In genomic region chr16:82043680-82044584, GRCh38 we compare ENCODE assay signal across 17 cellular contexts. TPM values are rescaled to one million over a fixed set of nuclear protein-coding genes. Genes with fewer than 3 reads are reported as not detected.
A peak's percentile ranks its signal among the peaks of the same experiment; 100 is the strongest.
DNase-seq lines count a peak whose midpoint lies in the region; ATAC-seq, FAIRE-seq and TF ChIP-seq lines count a peak whose summit lies in the region.
"Had no signal": no experiment of that assay in that cellular context is flagged by ENCODE, and none has a peak within 500 bp of the region (broad histone marks: within the 10 kb centered on the region; RNA-seq: fewer than 3 reads in every experiment).

No MANE protein-coding gene starts in this region.

- peak overlapping the region; percentile 44 for H3K27ac ChIP-seq in lower lobe of right lung
- H3K27ac ChIP-seq in aorta (ENCODE audit: low read depth in 1 of 2, low read length in 2 of 2): no peak overlapping the region
- H3K27ac ChIP-seq: body of pancreas, C4-2B, gastrocnemius medialis, suprapubic skin had no signal

- peak; percentile 37 to 48 for ATAC-seq in lower lobe of right lung
- ATAC-seq in aorta (ENCODE audit: low FRiP score): no peak
- ATAC-seq: body of pancreas, gastrocnemius medialis, left colon had no signal

- peak; percentile 96 for FAIRE-seq in endometrium (lab: Jason Lieb, UNC)
- FAIRE-seq: RCC 7860 had no signal

- H3K27me3 ChIP-seq in lower lobe of right lung (ENCODE audit: low read depth) (no peaks in the 10 kb centered on the region), aorta (ENCODE audit: control insufficient read depth in 1 of 2, insufficient read depth in 2 of 2, low read length in 1 of 2) (peaks cover 0 to 5% of the 10 kb centered on the region in 2 donors)
- H3K27me3 ChIP-seq: body of pancreas, gastrocnemius medialis, suprapubic skin had no signal

- 61 to 68% methylated on average over 6 of the region's 6 CpGs for WGBS in aorta, 2 donors

- H3K4me3 ChIP-seq in lower lobe of right lung (no peak overlapping the region), aorta (ENCODE audit: low read length in 2 of 2) (no peak overlapping the region)
- H3K4me3 ChIP-seq: body of pancreas, gastrocnemius medialis, suprapubic skin had no signal

- H3K36me3 ChIP-seq in lower lobe of right lung: no peaks in the 10 kb centered on the region
- no peaks in the 10 kb centered on the region for H3K36me3 ChIP-seq in aorta (ENCODE audit: control insufficient read depth in 1 of 2, insufficient read depth in 2 of 2, low read length in 1 of 2)
- H3K36me3 ChIP-seq: gastrocnemius medialis, suprapubic skin had no signal

- intact Hi-C loops in lower lobe of right lung (cut with DNase I): no loop called here
- intact Hi-C loops in aorta (cut with DNase I): no loop called here

- H3K4me1 ChIP-seq in lower lobe of right lung: peaks cover 13% of the 10 kb centered on the region
- H3K4me1 ChIP-seq in aorta (ENCODE audit: control insufficient read depth in 1 of 2, insufficient read depth in 2 of 2, low read length in 2 of 2): no peaks in the 10 kb centered on the region
- H3K4me1 ChIP-seq: gastrocnemius medialis, suprapubic skin had no signal

- no peak for TF ChIP-seq CTCF in lower lobe of right lung (IDR thresholded peaks at IDR 0.05)

- H3K9me3 ChIP-seq in lower lobe of right lung: no peaks in the 10 kb centered on the region
- no peaks in the 10 kb centered on the region for H3K9me3 ChIP-seq in aorta (ENCODE audit: control insufficient read depth, low read length)
- H3K9me3 ChIP-seq: body of pancreas, gastrocnemius medialis, suprapubic skin had no signal

- DNase-seq in AG08395 (ENCODE audit: low spot score) (peak; percentile 89), M059J (ENCODE audit: low read depth) (peak; percentile 96), lower lobe of right lung (no peak), NCI-H2029 treated with DMSO at 0.1 percent for 48 hours (lab: John Stamatoyannopoulos, UW) (no peak), NCI-H1436 treated with DMSO at 0.1 percent for 48 hours (lab: John Stamatoyannopoulos, UW) (no peak), OCI-M1 (lab: John Stamatoyannopoulos, UW) (no peak), aorta (no peak)
- DNase-seq: body of pancreas, gastrocnemius medialis, GOT3, KG1, left colon had no signal

RNA-seq across cellular contexts. Expression of gene HSD17B2, which starts 8.9 kb away (rescaled TPM):
- 16.0 and 28.0 TPM in 2 replicates for total RNA-seq in M059J (2014; rRNA removed; shearing (Covaris generic))
- total RNA-seq in lower lobe of right lung (2.9 TPM), aorta (not detected)
- 10 to 100 TPM in 1 of 2 donors, 1 to 10 TPM in 1; 1.5 to 16.4 TPM for polyA plus RNA-seq in aorta
- total RNA-seq: posterior vena cava had no signal

RNA-seq across cellular contexts. Expression of gene SDR42E1, which starts 32.7 kb away (rescaled TPM):
- total RNA-seq in M059J (2014; rRNA removed; shearing (Covaris generic)): 0.64 and 1.3 TPM in 2 replicates
- 8.4 TPM for total RNA-seq in lower lobe of right lung
- total RNA-seq in aorta: 1 to 10 TPM; 1.2 to 2.1 TPM
- under 1 TPM; 0.20 to 0.63 TPM for polyA plus RNA-seq in aorta

Comparison
In these comparisons a context has a peak if more than half of its experiments do, and no peak if none do; other contexts are left out.
1. DNase-seq: peak in AG08395 (single experiment) and M059J (single experiment); none in lower lobe of right lung (single experiment), NCI-H2029 treated with DMSO at 0.1 percent for 48 hours (single experiment), NCI-H1436 treated with DMSO at 0.1 percent for 48 hours (single experiment), OCI-M1 (single experiment) and aorta (0 of 2).